Comparison of ENCODE assay signal across 8 cellular contexts in genomic region chr17:27569257-27569722, GRCh38.
A peak's percentile ranks its signal among the peaks of the same experiment; 100 is the strongest.
DNase-seq lines count a peak whose midpoint lies in the region; ATAC-seq, FAIRE-seq and TF ChIP-seq lines count a peak whose summit lies in the region.

No MANE protein-coding gene starts in this region.

- H3K4me3 Mint-ChIP-seq in astrocyte (ENCODE audit: unreplicated experiment): peak overlapping the region; percentile 8

- H3K4me1 ChIP-seq in SK-N-SH (ENCODE audit: control insufficient read depth in 1 of 2, insufficient read depth in 2 of 2, low read depth in 1 of 2, low read length in 1 of 2): peaks cover 27 to 51% of the 10 kb centered on the region in 2 experiments; a peak in 3 of 4 replicates
- peaks cover 30% of the 10 kb centered on the region for H3K4me1 ChIP-seq in astrocyte (ENCODE audit: insufficient read depth, low read length)
- H3K4me1 ChIP-seq in right lobe of liver: no peaks in the 10 kb centered on the region

- H3K9me3 Mint-ChIP-seq in astrocyte (ENCODE audit: unreplicated experiment): no peaks in the 10 kb centered on the region

- CTCF ChIA-PET in SK-N-SH (lab: Yijun Ruan, JAX): interaction anchor here (0.5 to 5.2 kb wide), 19 partner anchors 9 to 516 kb away, joined by 3 to 55 read pairs (median 4); no protein-coding TSS in a partner anchor

- no peak overlapping the region; a peak in 1 of 4 replicates for H3K27ac ChIP-seq in SK-N-SH (ENCODE audit: low read depth in 2 of 2, low read length in 1 of 2)
- no peak overlapping the region for H3K27ac ChIP-seq in astrocyte (ENCODE audit: low read depth, low read length)
- H3K27ac ChIP-seq in right lobe of liver: no peak overlapping the region

- H3K79me2 ChIP-seq in SK-N-SH (ENCODE audit: insufficient read depth) (peaks cover 6% of the 10 kb centered on the region; the same call in 1 of the 2 replicates), astrocyte (ENCODE audit: insufficient read depth, low read length) (peaks cover 63% of the 10 kb centered on the region)

- TF ChIP-seq CTCF in SK-N-SH (IDR thresholded peaks at IDR 0.05) (peak; percentile 65), astrocyte (IDR thresholded peaks at IDR 0.05; ENCODE audit: insufficient read depth, low read depth, low read length) (peak; percentile 46), right lobe of liver (IDR thresholded peaks at IDR 0.05) (peak; percentile 24 to 47 (median 40))

- H3F3A ChIP-seq in SK-N-SH (replicated peaks; ENCODE audit: insufficient read depth): no peaks in the 10 kb centered on the region

- H3K36me3 ChIP-seq in SK-N-SH (replicated peaks in 1 of 2; ENCODE audit: control insufficient read depth in 1 of 2, insufficient read depth in 2 of 2, low read length in 1 of 2): no peaks in the 10 kb centered on the region
- H3K36me3 ChIP-seq in astrocyte (ENCODE audit: insufficient read depth, low read length): no peaks in the 10 kb centered on the region
- no peaks in the 10 kb centered on the region for H3K36me3 ChIP-seq in right lobe of liver

- no peaks in the 10 kb centered on the region for H3K27me3 ChIP-seq in SK-N-SH (ENCODE audit: insufficient read depth)
- no peaks in the 10 kb centered on the region for H3K27me3 ChIP-seq in astrocyte (ENCODE audit: insufficient read depth, low read length)
- no peaks in the 10 kb centered on the region for H3K27me3 ChIP-seq in right lobe of liver

- no peaks in the 10 kb centered on the region for H3K27me3 Mint-ChIP-seq in astrocyte (ENCODE audit: low read depth, unreplicated experiment)

- H3K4me3 ChIP-seq in SK-N-SH (ENCODE audit: low read depth in 2 of 2, low read length in 1 of 2) (no peak overlapping the region; a peak in 1 of 4 replicates), astrocyte (ENCODE audit: insufficient read depth, low read depth, low read length) (no peak overlapping the region), right lobe of liver (no peak overlapping the region)

- POLR2A ChIA-PET in SK-N-SH (lab: Yijun Ruan, JAX): interaction anchor here (1.0 kb wide), 1 partner anchor 8 kb away, joined by 3 read pairs; no protein-coding TSS in a partner anchor

- H3K4me1 Mint-ChIP-seq in astrocyte (ENCODE audit: low read depth, unreplicated experiment): peaks cover 47% of the 10 kb centered on the region

- H3K36me3 Mint-ChIP-seq in astrocyte (ENCODE audit: low read depth, unreplicated experiment): peaks cover 22% of the 10 kb centered on the region

- H3K4me2 ChIP-seq in SK-N-SH: no peak overlapping the region
- H3K4me2 ChIP-seq in astrocyte (ENCODE audit: low read length): no peak overlapping the region

- no peaks in the 10 kb centered on the region for H4K20me1 ChIP-seq in SK-N-SH (ENCODE audit: insufficient read depth)
- H4K20me1 ChIP-seq in astrocyte (ENCODE audit: insufficient read depth, low read length): peaks cover 25% of the 10 kb centered on the region

- H3K27ac Mint-ChIP-seq in astrocyte (ENCODE audit: unreplicated experiment): peak overlapping the region; percentile 38

- ATAC-seq in GM21381 (IDR thresholded peaks at IDR 0.05; ENCODE audit: unreplicated experiment) (peak; percentile 54), right lobe of liver (peak; percentile 43 to 70 (median 67)), HG03457 (IDR thresholded peaks at IDR 0.05; ENCODE audit: unreplicated experiment) (no peak)
- peak; percentile 72 for ATAC-seq in stimulated activated naive CD8-positive, alpha-beta T cell treated with anti-CD3 and anti-CD28 coated beads, Interleukin-15, Interleukin-2, amounts not matched to agents 100 U/mL and 50 U/mL, for 24 hours

- H2AFZ ChIP-seq in SK-N-SH (ENCODE audit: low read depth): no peak overlapping the region
- H2AFZ ChIP-seq in astrocyte (ENCODE audit: low read depth, low read length): no peak overlapping the region

- DNase-seq in CD1c-positive myeloid dendritic cell (ENCODE audit: extremely low spot score) (peak; percentile 17), SK-N-SH (peak; percentile 64), astrocyte (ENCODE audit: low read depth) (no peak), right lobe of liver (no peak), dedifferentiated amniotic fluid mesenchymal stem cell (ENCODE audit: extremely low spot score) (no peak)
- peak; percentile 72 for DNase-seq in stimulated activated naive CD8-positive, alpha-beta T cell treated with anti-CD3 and anti-CD28 coated beads, Interleukin-15, Interleukin-2, amounts not matched to agents 100 U/mL and 50 U/mL, for 24 hours

- H3K9me3 ChIP-seq in SK-N-SH (no peaks in the 10 kb centered on the region), astrocyte (ENCODE audit: insufficient read depth, low read depth, low read length) (no peaks in the 10 kb centered on the region), right lobe of liver (no peaks in the 10 kb centered on the region)

- no peak for TF ChIP-seq EP300 in SK-N-SH (IDR thresholded peaks at IDR 0.05; ENCODE audit: borderline replicate concordance in 1 of 2, low read depth in 1 of 2, low read length in 1 of 2)

- no peak overlapping the region for H3K9ac ChIP-seq in SK-N-SH
- H3K9ac ChIP-seq in astrocyte (ENCODE audit: low read length): no peak overlapping the region

- peak; percentile 58 for TF ChIP-seq RAD21 in SK-N-SH (IDR thresholded peaks at IDR 0.05; ENCODE audit: low read length)

- no peak for TF ChIP-seq POLR2A in right lobe of liver (IDR thresholded peaks at IDR 0.05)

- FAIRE-seq in astrocyte (lab: Jason Lieb, UNC): no peak

- H3K9me2 ChIP-seq in SK-N-SH: no peaks in the 10 kb centered on the region

- WGBS in SK-N-SH (ENCODE audit: low lambda C conversion rate): 82% methylated on average over 6 of the region's 6 CpGs
- WGBS in right lobe of liver (ENCODE audit: insufficient coverage, low coverage, low lambda C conversion rate, missing lambda C conversion rate): 76% methylated on average over 6 of the region's 6 CpGs

- intact Hi-C loops in right lobe of liver (cut with DNase I): no loop called here

TF ChIP-seq in SK-N-SH, 30 proteins besides CTCF, POLR2A, EP300 and RAD21:
- TF ChIP-seq RCOR1 (IDR thresholded peaks at IDR 0.05; ENCODE audit: low read length) (no peak), SMC3 (IDR thresholded peaks at IDR 0.05; ENCODE audit: low read depth, low read length) (peak; percentile 62), TEAD4 (IDR thresholded peaks at IDR 0.05; ENCODE audit: borderline replicate concordance, insufficient read depth) (no peak)

Comparison
In these comparisons a context has a peak if more than half of its experiments do, and no peak if none do; other contexts are left out.
1. DNase-seq: peak in CD1c-positive myeloid dendritic cell (single experiment), SK-N-SH (single experiment) and stimulated activated naive CD8-positive, alpha-beta T cell treated with anti-CD3 and anti-CD28 coated beads, Interleukin-15, Interleukin-2, amounts not matched to agents 100 U/mL and 50 U/mL, for 24 hours (single experiment); none in astrocyte (single experiment), right lobe of liver (0 of 3) and dedifferentiated amniotic fluid mesenchymal stem cell (single experiment).
2. Peak in every context shown above with its lines, with median percentiles within 50 percentile points of each other: CTCF ChIP-seq.